In genomic region chr17:40281663-40282062, GRCh38 we compare ENCODE assay signal across 16 cellular contexts. TPM values are rescaled to one million over a fixed set of nuclear protein-coding genes. Genes with fewer than 3 reads are reported as not detected.
DNase-seq lines count a peak whose midpoint lies in the region; ATAC-seq lines count a peak whose summit lies in the region.
"Had no signal": no experiment of that assay in that cellular context is flagged by ENCODE, and none has a peak within 500 bp of the region (broad histone marks: within the 10 kb centered on the region; RNA-seq: fewer than 3 reads in every experiment).

No MANE protein-coding gene starts in this region.

- no peaks in the 10 kb centered on the region for H3K9me3 Mint-ChIP-seq in T-helper 2 cell treated with Interferon-gamma antibody and Interleukin-4, amounts not matched to agents 5 μg/mL and 100 μg/mL, for 36 hours
- no peaks in the 10 kb centered on the region for H3K9me3 Mint-ChIP-seq in naive thymus-derived CD8-positive, alpha-beta T cell
- H3K9me3 Mint-ChIP-seq: brain, type B pancreatic cell had no signal

- H3K27ac Mint-ChIP-seq in T-helper 2 cell treated with Interferon-gamma antibody and Interleukin-4, amounts not matched to agents 5 μg/mL and 100 μg/mL, for 36 hours = peak overlapping the region; percentile 27
- H3K27ac Mint-ChIP-seq in naive thymus-derived CD8-positive, alpha-beta T cell = peak overlapping the region in 3 of 10 donors; percentile 11 to 51 (median 39)
- H3K27ac Mint-ChIP-seq: B cell, type B pancreatic cell had no signal

- peaks cover 21% of the 10 kb centered on the region for H3K4me1 Mint-ChIP-seq in T-helper 2 cell treated with Interferon-gamma antibody and Interleukin-4, amounts not matched to agents 5 μg/mL and 100 μg/mL, for 36 hours (ENCODE audit: low read depth)
- H3K4me1 Mint-ChIP-seq in naive thymus-derived CD8-positive, alpha-beta T cell = peaks cover 3 to 16% (median 6%) of the 10 kb centered on the region in 4 donors

- no peaks in the 10 kb centered on the region for H3K27me3 Mint-ChIP-seq in T-helper 2 cell treated with Interferon-gamma antibody and Interleukin-4, amounts not matched to agents 5 μg/mL and 100 μg/mL, for 36 hours (ENCODE audit: low read depth)
- no peaks in the 10 kb centered on the region for H3K27me3 Mint-ChIP-seq in naive thymus-derived CD8-positive, alpha-beta T cell
- H3K27me3 Mint-ChIP-seq: B cell, brain had no signal

- no peak overlapping the region for H3K4me3 Mint-ChIP-seq in T-helper 2 cell treated with Interferon-gamma antibody and Interleukin-4, amounts not matched to agents 5 μg/mL and 100 μg/mL, for 36 hours
- H3K4me3 Mint-ChIP-seq in naive thymus-derived CD8-positive, alpha-beta T cell = no peak overlapping the region
- H3K4me3 Mint-ChIP-seq: B cell, brain, type B pancreatic cell had no signal

- POLR2A ChIA-PET in naive thymus-derived CD8-positive, alpha-beta T cell (lab: Charles Lee) = interaction anchor here (0.5 to 1.5 kb wide), 4 partner anchors 8 to 66 kb away, joined by 3 to 5 read pairs (median 3); no protein-coding TSS in a partner anchor

- peaks cover 39% of the 10 kb centered on the region for H3K36me3 Mint-ChIP-seq in T-helper 2 cell treated with Interferon-gamma antibody and Interleukin-4, amounts not matched to agents 5 μg/mL and 100 μg/mL, for 36 hours (ENCODE audit: low read depth)
- H3K36me3 Mint-ChIP-seq in naive thymus-derived CD8-positive, alpha-beta T cell = peaks cover 0 to 50% (median 18%) of the 10 kb centered on the region in 3 donors

- DNase-seq in ACHN (peak; percentile 31), EL (peak; percentile 22), iPS DF 19.7 (ENCODE audit: low read depth, low spot score) (peak; percentile 77), pons (ENCODE audit: low spot score) (no peak), Ammon's horn (ENCODE audit: low spot score) (no peak)
- no peak for DNase-seq in T-helper 2 cell treated with Interferon-gamma antibody and Interleukin-4, amounts not matched to agents 5 μg/mL and 100 μg/mL, for 36 hours (ENCODE audit: low spot score)
- no peak for DNase-seq in stimulated activated CD4-positive, alpha-beta T cell treated with anti-CD3 and anti-CD28 coated beads, Interleukin-12 subunit alpha, Interleukin-12 subunit beta, amount 100 ng/mL, for 4 hours
- DNase-seq in naive thymus-derived CD8-positive, alpha-beta T cell = no peak
- DNase-seq: Karpas-422; NCI-H524 treated with DMSO at 0.1 percent for 48 hours; stimulated activated CD8-positive, alpha-beta memory T cell treated with anti-CD3 and anti-CD28 coated beads, Interleukin-4, amount 100 ng/mL, for 48 hours; T-helper 1 cell had no signal

- no peak for ATAC-seq in naive thymus-derived CD8-positive, alpha-beta T cell
- ATAC-seq: activated CD4-positive, CD25-positive, alpha-beta regulatory T cell treated with anti-CD3 and anti-CD28 coated beads, Interleukin-2, amount 50 U/mL, for 24 hours had no signal

- in situ Hi-C loops in ACHN (cut with HindIII; ENCODE audit: low pct_ligation_motif_present, low pct_unique_long_range_greater_than_20kb, low sequenced_read_pairs) = no loop called here

RNA-seq across cellular contexts. Expression of gene CDC6, which starts 6.0 kb away (rescaled TPM):
- 1 to 10 TPM; 1.5 to 1.6 TPM for total RNA-seq in naive thymus-derived CD8-positive, alpha-beta T cell
- under 1 TPM in 1 of 3 donors, not detected in 2; 0.08 TPM for polyA plus RNA-seq in naive thymus-derived CD8-positive, alpha-beta T cell

RNA-seq across cellular contexts. Expression of gene RARA, which starts 27.3 kb away (rescaled TPM):
- total RNA-seq in naive thymus-derived CD8-positive, alpha-beta T cell = 10 to 100 TPM; 39.2 to 39.9 TPM
- 10 to 100 TPM in 1 of 3 donors, 1 to 10 TPM in 2; 7.2 to 12.4 (median 9.0) TPM for polyA plus RNA-seq in naive thymus-derived CD8-positive, alpha-beta T cell

Comparison
In these comparisons a context has a peak if more than half of its experiments do, and no peak if none do; other contexts are left out.
1. DNase-seq: peak in ACHN (single experiment), EL (single experiment) and iPS DF 19.7 (single experiment); none in T-helper 2 cell treated with Interferon-gamma antibody and Interleukin-4, amounts not matched to agents 5 μg/mL and 100 μg/mL, for 36 hours (single experiment), stimulated activated CD4-positive, alpha-beta T cell treated with anti-CD3 and anti-CD28 coated beads, Interleukin-12 subunit alpha, Interleukin-12 subunit beta, amount 100 ng/mL, for 4 hours (single experiment), naive thymus-derived CD8-positive, alpha-beta T cell (0 of 10), pons (single experiment) and Ammon's horn (single experiment).